In genomic region chr9:123470991-123471770, GRCh38 we compare ENCODE assay signal across 23 cellular contexts.
"Had no signal": no experiment of that assay in that cellular context is flagged by ENCODE, and none has a peak within 500 bp of the region (broad histone marks: within the 10 kb centered on the region; RNA-seq: fewer than 3 reads in every experiment).

No MANE protein-coding gene starts in this region.

- H3K9ac ChIP-seq: parathyroid adenoma had no signal

- H2AFZ ChIP-seq: hepatocyte, parathyroid adenoma had no signal

- FAIRE-seq: endothelial cell of umbilical vein, kidney had no signal

- H3K4me1 ChIP-seq: colonic mucosa, foreskin keratinocyte, parathyroid adenoma, psoas muscle had no signal

- H3K27me3 Mint-ChIP-seq: naive thymus-derived CD4-positive, alpha-beta T cell; stimulated activated naive B cell treated with anti-CD40 and anti-IgM and Interleukin-4, amounts not matched to agents 10 μg/mL and 1 μg/mL and 100 μg/mL, for 72 hours; stimulated activated naive CD8-positive, alpha-beta T cell treated with anti-CD3 and anti-CD28 coated beads, Interleukin-15, amount 100 ng/mL, for 72 hours had no signal

- ATAC-seq: foreskin keratinocyte; left colon; left ventricle myocardium superior; naive thymus-derived CD4-positive, alpha-beta T cell; sciatic nerve; stimulated activated naive CD8-positive, alpha-beta T cell treated with anti-CD3 and anti-CD28 coated beads, Interleukin-15, amount 100 ng/mL, for 72 hours had no signal

- DNase-seq: cerebellar nuclear complex; colonic mucosa; effector CD4-positive, alpha-beta T cell; endodermal cell; erythroblast; foreskin keratinocyte; kidney; left colon; left ventricle myocardium superior; mammary epithelial cell; naive thymus-derived CD4-positive, alpha-beta T cell; psoas muscle; retina; stimulated activated CD4-positive, alpha-beta T cell treated with anti-CD3 and anti-CD28 coated beads, Interleukin-2, amount 100 ng/mL, for 24 hours; stimulated activated CD4-positive, alpha-beta T cell treated with anti-CD3 and anti-CD28 coated beads, Interleukin-4, amount 100 ng/mL, for 4 hours; stimulated activated naive B cell treated with anti-CD40 and anti-IgM and Interleukin-4, amounts not matched to agents 10 μg/mL and 1 μg/mL and 100 μg/mL, for 72 hours; stimulated activated naive CD8-positive, alpha-beta T cell treated with anti-CD3 and anti-CD28 coated beads, Interleukin-15, amount 100 ng/mL, for 72 hours; transverse colon had no signal

- H3K4me3 Mint-ChIP-seq: endodermal cell; naive thymus-derived CD4-positive, alpha-beta T cell; stimulated activated naive B cell treated with anti-CD40 and anti-IgM and Interleukin-4, amounts not matched to agents 10 μg/mL and 1 μg/mL and 100 μg/mL, for 72 hours; stimulated activated naive CD8-positive, alpha-beta T cell treated with anti-CD3 and anti-CD28 coated beads, Interleukin-15, amount 100 ng/mL, for 72 hours had no signal

- H3K27me3 ChIP-seq: colonic mucosa, foreskin keratinocyte, hepatocyte, transverse colon had no signal

- H3K27ac ChIP-seq: colonic mucosa, foreskin keratinocyte, hepatocyte, parathyroid adenoma, psoas muscle, thoracic aorta, transverse colon had no signal

- H3K9me3 ChIP-seq: colonic mucosa, psoas muscle, thoracic aorta, transverse colon had no signal

- H3K36me3 ChIP-seq: colonic mucosa, thoracic aorta, transverse colon had no signal

- H3K9me3 Mint-ChIP-seq: endodermal cell; naive thymus-derived CD4-positive, alpha-beta T cell; stimulated activated naive B cell treated with anti-CD40 and anti-IgM and Interleukin-4, amounts not matched to agents 10 μg/mL and 1 μg/mL and 100 μg/mL, for 72 hours; stimulated activated naive CD8-positive, alpha-beta T cell treated with anti-CD3 and anti-CD28 coated beads, Interleukin-15, amount 100 ng/mL, for 72 hours had no signal

- H3K4me3 ChIP-seq: colonic mucosa, hepatocyte, psoas muscle, thoracic aorta, transverse colon had no signal

- H3K4me2 ChIP-seq: hepatocyte had no signal

- H3K79me2 ChIP-seq: hepatocyte, parathyroid adenoma had no signal
